25 cellular contexts compared by ENCODE assay signal in the genomic region with DNA sequence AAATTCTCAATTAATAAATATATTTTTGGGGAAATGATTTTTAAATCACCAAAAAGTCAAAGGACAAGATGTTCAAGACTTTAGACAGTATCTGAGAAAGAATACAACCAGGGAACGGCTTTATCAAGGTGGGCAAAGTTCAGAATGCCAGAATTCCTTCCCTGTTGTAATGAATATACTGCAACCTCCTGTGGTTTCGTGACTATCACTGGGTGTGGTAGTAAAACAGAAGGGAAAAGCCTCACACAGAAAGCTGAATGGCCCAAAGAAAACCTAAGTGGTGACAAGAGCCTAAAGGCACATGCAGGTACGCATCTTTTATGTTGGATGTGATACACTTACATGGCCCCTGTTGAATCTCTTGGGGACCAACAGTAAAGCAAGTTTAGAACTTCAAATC.
"Had no signal": no experiment of that assay in that cellular context is flagged by ENCODE, and none has a peak within 500 bp of the region (broad histone marks: within the 10 kb centered on the region; RNA-seq: fewer than 3 reads in every experiment).

No MANE protein-coding gene starts in this region.

- H3K27ac Mint-ChIP-seq: activated CD4-positive, alpha-beta memory T cell treated with anti-CD3 and anti-CD28 coated beads for 36 hours; activated CD4-positive, alpha-beta T cell treated with anti-CD3 and anti-CD28 coated beads, Interleukin-2, amount 10 ng/mL, durations not matched to agents 7 days and 5 days; activated naive CD4-positive, alpha-beta T cell treated with anti-CD3 and anti-CD28 coated beads, Interleukin-2, amount 50 U/mL, for 72 hours; activated naive CD8-positive, alpha-beta T cell treated with anti-CD3 and anti-CD28 coated beads, Interleukin-2, amount 50 U/mL, for 24 hours; T-cell had no signal

- H3K4me3 Mint-ChIP-seq: activated CD4-positive, alpha-beta memory T cell treated with anti-CD3 and anti-CD28 coated beads for 36 hours; activated CD4-positive, alpha-beta T cell treated with anti-CD3 and anti-CD28 coated beads, Interleukin-2, amount 10 ng/mL, durations not matched to agents 7 days and 5 days; activated naive CD8-positive, alpha-beta T cell treated with anti-CD3 and anti-CD28 coated beads, Interleukin-2, amount 50 U/mL, for 24 hours; activated T-cell treated with anti-CD3 and anti-CD28 coated beads, Interleukin-2, amount 50 U/mL, for 4 hours; T-cell had no signal

- ATAC-seq: activated naive CD4-positive, alpha-beta T cell treated with anti-CD3 and anti-CD28 coated beads, Interleukin-2, amount 50 U/mL, for 72 hours; activated naive CD8-positive, alpha-beta T cell treated with anti-CD3 and anti-CD28 coated beads, Interleukin-2, amount 50 U/mL, for 24 hours; activated T-cell treated with anti-CD3 and anti-CD28 coated beads, Interleukin-2, amount 50 U/mL, for 4 hours; body of pancreas; T-cell had no signal

- H3K4me1 ChIP-seq: ascending aorta, body of pancreas had no signal

- DNase-seq: activated CD4-positive, alpha-beta memory T cell treated with anti-CD3 and anti-CD28 coated beads for 36 hours; activated CD4-positive, alpha-beta T cell treated with anti-CD3 and anti-CD28 coated beads, Interleukin-2, amount 10 ng/mL, durations not matched to agents 7 days and 5 days; activated CD4-positive, CD25-positive, alpha-beta regulatory T cell; activated CD8-positive, alpha-beta memory T cell treated with anti-CD3 and anti-CD28 coated beads for 24 hours; activated effector memory CD4-positive, alpha-beta T cell treated with anti-CD3 and anti-CD28 coated beads, Interleukin-2, amount 50 U/mL, for 16 hours; activated naive CD4-positive, alpha-beta T cell treated with Interleukin-2 at 50 U/mL for 16 hours; activated naive CD8-positive, alpha-beta T cell treated with anti-CD3 and anti-CD28 coated beads, Interleukin-2, amount 50 U/mL, for 24 hours; activated T-cell treated with anti-CD3 and anti-CD28 coated beads, Interleukin-2, amount 50 U/mL, for 4 hours; amniotic stem cell; body of pancreas; KG1; NCI-H1092; NCI-H1417; NCI-H1930; NCI-H2171; NCI-H226; NCI-H510A; NCI-H526 treated with DMSO at 0.1 percent for 48 hours; NCI-H82; SIG-M5; T-cell; T-helper 2 cell; T1000 had no signal

- H3K27me3 Mint-ChIP-seq: activated CD4-positive, alpha-beta memory T cell treated with anti-CD3 and anti-CD28 coated beads for 36 hours; activated CD4-positive, alpha-beta T cell treated with anti-CD3 and anti-CD28 coated beads, Interleukin-2, amount 10 ng/mL, durations not matched to agents 7 days and 5 days; activated naive CD8-positive, alpha-beta T cell treated with anti-CD3 and anti-CD28 coated beads, Interleukin-2, amount 50 U/mL, for 24 hours; T-cell had no signal

- H3K9me3 ChIP-seq: ascending aorta, body of pancreas had no signal

- H3K9me3 Mint-ChIP-seq: activated CD4-positive, alpha-beta memory T cell treated with anti-CD3 and anti-CD28 coated beads for 36 hours; activated CD4-positive, alpha-beta T cell treated with anti-CD3 and anti-CD28 coated beads, Interleukin-2, amount 10 ng/mL, durations not matched to agents 7 days and 5 days; activated naive CD4-positive, alpha-beta T cell treated with anti-CD3 and anti-CD28 coated beads, Interleukin-2, amount 50 U/mL, for 72 hours; activated naive CD8-positive, alpha-beta T cell treated with anti-CD3 and anti-CD28 coated beads, Interleukin-2, amount 50 U/mL, for 24 hours; activated T-cell treated with anti-CD3 and anti-CD28 coated beads, Interleukin-2, amount 50 U/mL, for 4 hours; T-cell had no signal

- H3K27ac ChIP-seq: ascending aorta, body of pancreas had no signal

- H3K4me3 ChIP-seq: ascending aorta, body of pancreas had no signal

- H3K4me1 Mint-ChIP-seq: activated naive CD8-positive, alpha-beta T cell treated with anti-CD3 and anti-CD28 coated beads, Interleukin-2, amount 50 U/mL, for 24 hours had no signal

- H3K27me3 ChIP-seq: ascending aorta, body of pancreas had no signal
